ENCODE assay signal across 8 cellular contexts in the genomic region with DNA sequence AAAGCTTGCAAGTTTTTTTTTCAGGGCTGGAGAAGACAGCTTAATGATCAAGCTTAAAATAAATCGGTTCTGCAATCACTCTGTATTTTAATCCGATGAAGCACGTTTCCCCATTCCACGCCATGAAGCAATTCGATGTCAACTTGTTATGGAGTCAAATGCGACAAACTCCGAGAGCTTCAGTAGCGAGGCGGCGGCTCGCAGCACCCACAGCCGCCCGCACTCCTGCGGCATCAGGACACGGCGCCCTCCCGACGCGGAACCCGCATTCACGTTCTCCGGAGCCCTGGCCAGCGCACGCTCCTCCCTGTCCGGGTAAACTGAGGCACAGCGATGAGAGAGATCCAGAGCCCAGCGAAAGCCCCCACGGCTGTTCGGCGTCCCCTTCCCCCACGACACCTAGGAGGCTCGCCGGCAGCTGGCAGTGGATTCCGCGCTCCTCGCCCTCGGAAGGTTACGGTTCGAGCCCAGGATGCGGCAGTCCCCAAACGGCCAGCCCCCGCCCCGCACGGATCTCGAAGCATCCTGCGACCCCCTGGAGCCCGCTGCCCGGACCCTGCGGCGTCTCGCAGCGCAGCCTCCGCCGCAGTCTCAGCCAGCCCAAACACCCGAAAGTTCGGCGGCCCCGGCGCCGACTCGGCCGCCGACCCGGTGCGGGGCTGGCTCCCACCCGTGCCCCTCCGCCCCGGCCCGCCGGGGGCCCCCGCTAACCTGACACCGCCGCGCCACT. TPM values are rescaled to one million over a fixed set of nuclear protein-coding genes. Genes with fewer than 3 reads are reported as not detected.
A peak's percentile ranks its signal among the peaks of the same experiment; 100 is the strongest.
DNase-seq lines count a peak whose midpoint lies in the region; ATAC-seq and TF ChIP-seq lines count a peak whose summit lies in the region.

No MANE protein-coding gene starts in this region.

- peaks cover 43% of the 10 kb centered on the region for H3K27me3 ChIP-seq in iPS-15b (ENCODE audit: control insufficient read depth, insufficient read depth, low read length)
- no peaks in the 10 kb centered on the region for H3K27me3 ChIP-seq in gastrocnemius medialis

- H3K4me1 ChIP-seq in iPS-15b (ENCODE audit: control insufficient read depth, insufficient read depth, low read length) (no peaks in the 10 kb centered on the region), gastrocnemius medialis (peaks cover 8 to 18% of the 10 kb centered on the region in 2 donors)

- intact Hi-C loops in gastrocnemius medialis (cut with DNase I; ENCODE audit: low total_unique reads) = loop anchor here (2.0 to 5.0 kb wide), 5 partner anchors 62 to 1018 kb away; partner anchors contain the start of genes AADAT and NEK1

- H3K27ac ChIP-seq in angular gyrus (ENCODE audit: low read depth, low read length) (peak overlapping the region; percentile 79), gastrocnemius medialis (peak overlapping the region; percentile 67 to 93 (median 91))

- H3K9ac ChIP-seq in iPS-15b (ENCODE audit: low read depth, low read length) = no peak overlapping the region

- in situ Hi-C loops in gastrocnemius medialis (cut with MboI; ENCODE audit: low sequenced_read_pairs in 4 of 4) = loop anchor here in 3 of 4 donors (25.0 kb wide), 1 partner anchor 413 kb away; the partner anchor contains the start of genes CLCN3 (in 3 of the 3) and NEK1 (in 3 of the 3)

- peak; percentile 59 for DNase-seq in DMS53 (lab: John Stamatoyannopoulos, UW)
- DNase-seq in DMS53 treated with DMSO at 0.1 percent for 48 hours (lab: John Stamatoyannopoulos, UW; ENCODE audit: unreplicated experiment) = no peak
- DNase-seq in gastrocnemius medialis = peak; percentile 16 to 28
- DNase-seq in occipital lobe (lab: John Stamatoyannopoulos, UW) = no peak
- no peak for DNase-seq in SW 1271 (lab: John Stamatoyannopoulos, UW)

- H3K36me3 ChIP-seq in iPS-15b (ENCODE audit: control insufficient read depth, insufficient read depth, low read length) (no peaks in the 10 kb centered on the region), gastrocnemius medialis (no peaks in the 10 kb centered on the region)

- peak; percentile 10 to 20 for ATAC-seq in gastrocnemius medialis
- ATAC-seq in GM21619 (IDR thresholded peaks at IDR 0.05; ENCODE audit: unreplicated experiment) = no peak

- H3K4me3 ChIP-seq in iPS-15b (ENCODE audit: low read depth, low read length) (peak overlapping the region; percentile 55), gastrocnemius medialis (peak overlapping the region; percentile 64 to 91 (median 72))

- H3K9me3 ChIP-seq in iPS-15b (ENCODE audit: control insufficient read depth, insufficient read depth, low read length) = no peaks in the 10 kb centered on the region
- H3K9me3 ChIP-seq in gastrocnemius medialis = no peaks in the 10 kb centered on the region

- TF ChIP-seq POLR2A in gastrocnemius medialis (IDR thresholded peaks at IDR 0.05) = no peak

- TF ChIP-seq CTCF in gastrocnemius medialis (IDR thresholded peaks at IDR 0.05 in 4 of 5, conservative IDR thresholded peaks at IDR 0.05 in 1 of 5) = no peak

RNA-seq across cellular contexts. Expression of gene MFAP3L, which starts 0.5 kb away (rescaled TPM):
- total RNA-seq in gastrocnemius medialis = 10 to 100 TPM in 1 of 4 donors, 1 to 10 TPM in 3; 3.2 to 11.3 (median 4.6) TPM
- total RNA-seq in occipital lobe = 13.9 TPM

Comparison
In these comparisons a context has a peak if more than half of its experiments do, and no peak if none do; other contexts are left out.
1. DNase-seq: peak in DMS53 (single experiment) and gastrocnemius medialis (2 of 2); none in DMS53 treated with DMSO at 0.1 percent for 48 hours (single experiment), occipital lobe (single experiment) and SW 1271 (0 of 2).